Comparison of ENCODE assay signal across 16 cellular contexts in genomic region chr5:159917919-159918487, GRCh38. TPM values are rescaled to one million over a fixed set of nuclear protein-coding genes. Genes with fewer than 3 reads are reported as not detected.
A peak's percentile ranks its signal among the peaks of the same experiment; 100 is the strongest.
DNase-seq lines count a peak whose midpoint lies in the region; ATAC-seq, FAIRE-seq and TF ChIP-seq lines count a peak whose summit lies in the region.
"Had no signal": no experiment of that assay in that cellular context is flagged by ENCODE, and none has a peak within 500 bp of the region (broad histone marks: within the 10 kb centered on the region; RNA-seq: fewer than 3 reads in every experiment).

No MANE protein-coding gene starts in this region.

- TF ChIP-seq RAD21 in liver (IDR thresholded peaks at IDR 0.05) (peak in 1 of 2 donors; percentile 28), HepG2 (CRISPR knock-in tag; IDR thresholded peaks at IDR 0.05) (no peak), neural cell (conservative IDR thresholded peaks at IDR 0.05) (no peak)

- peak overlapping the region; percentile 76 to 79 for H3K27ac ChIP-seq in liver (ENCODE audit: low read depth in 1 of 2, low read length in 2 of 2)
- H3K27ac ChIP-seq in HepG2 (ENCODE audit: extremely low read length, insufficient read depth, low read length) = no peak overlapping the region
- H3K27ac ChIP-seq in neural cell (ENCODE audit: low read length) = no peak overlapping the region
- peak overlapping the region in 1 of 2 donors; percentile 75 for H3K27ac ChIP-seq in aorta (ENCODE audit: low read depth in 1 of 2, low read length in 2 of 2)

- POLR2A ChIA-PET in HepG2 (lab: Yijun Ruan, JAX) = no interaction called here

- no peak overlapping the region for H3K9ac ChIP-seq in liver (ENCODE audit: low read depth in 1 of 2, low read length in 2 of 2)
- no peak overlapping the region for H3K9ac ChIP-seq in HepG2 (ENCODE audit: insufficient read depth, low read depth, low read length)
- no peak overlapping the region for H3K9ac ChIP-seq in neural cell (ENCODE audit: low read length)

- BruUV-seq in HepG2 (replicated peaks; lab: Mats Ljungman, UMichigan) = no TSS peak

- DNase-seq in HepG2 (ENCODE audit: low spot score) (no peak), glomerular visceral epithelial cell (ENCODE audit: extremely low spot score) (peak; percentile 72), aorta (no peak), NCI-H2081 (lab: John Stamatoyannopoulos, UW) (no peak)
- no peak for DNase-seq in activated effector memory CD4-positive, alpha-beta T cell treated with Interleukin-2 at 50 U/mL for 16 hours
- no peak for DNase-seq in activated naive CD4-positive, alpha-beta T cell treated with Interleukin-2 at 50 U/mL for 16 hours
- DNase-seq: activated CD4-positive, alpha-beta T cell treated with anti-CD3 and anti-CD28 coated beads for 4 hours; activated T-cell treated with anti-CD3 and anti-CD28 coated beads, Interleukin-2, amount 50 U/mL, for 48 hours; amniotic stem cell; Caco-2; NCI-H2029; NCI-H748 treated with DMSO at 0.1 percent for 48 hours; T-helper 17 cell had no signal

- FAIRE-seq in HepG2 (lab: Jason Lieb, UNC) = no peak

- H3K4me1 ChIP-seq in liver (ENCODE audit: control insufficient read depth in 4 of 4, insufficient read depth in 4 of 4, low read length in 3 of 4) = peaks cover 7 to 45% (median 28%) of the 10 kb centered on the region in 4 donors
- H3K4me1 ChIP-seq in HepG2 (ENCODE audit: insufficient read depth, low read length) = no peaks in the 10 kb centered on the region
- peaks cover 5 to 6% of the 10 kb centered on the region in 2 donors for H3K4me1 ChIP-seq in aorta (ENCODE audit: control insufficient read depth in 1 of 2, insufficient read depth in 2 of 2, low read length in 2 of 2)
- H3K4me1 ChIP-seq: Caco-2 had no signal

- no peak overlapping the region for H3K4me2 ChIP-seq in HepG2 (ENCODE audit: low read depth, low read length)
- no peak overlapping the region for H3K4me2 ChIP-seq in neural cell (ENCODE audit: low read length)

- TF ChIP-seq CTCF in liver (IDR thresholded peaks at IDR 0.05; ENCODE audit: low read depth, low read length, missing input control) (no peak), HepG2 (CRISPR knock-in tag; IDR thresholded peaks at IDR 0.05) (no peak), neural cell (IDR thresholded peaks at IDR 0.05; ENCODE audit: poor library complexity, severe bottlenecking) (no peak)

- H3K4me3 ChIP-seq in liver (ENCODE audit: low read depth in 1 of 3, low read length in 3 of 3) = peak overlapping the region in 2 of 3 donors; percentile 33 to 65
- H3K4me3 ChIP-seq in HepG2 (replicated peaks in 1 of 3; ENCODE audit: insufficient read depth in 1 of 3, low read depth in 2 of 3, low read length in 3 of 3) = no peak overlapping the region
- peak overlapping the region; percentile 33 for H3K4me3 ChIP-seq in neural cell (ENCODE audit: low read length)
- peak overlapping the region; percentile 49 to 80 for H3K4me3 ChIP-seq in aorta (ENCODE audit: low read length in 2 of 2)

- in situ Hi-C loops in HepG2 (cut with HindIII; ENCODE audit: extremely low pct_ligation_motif_present, low pct_unique_long_range_greater_than_20kb) = loop anchor here (10.0 kb wide), 1 partner anchor 473 kb away; no protein-coding TSS in a partner anchor

- no peak for TF ChIP-seq EP300 in HepG2 (IDR thresholded peaks at IDR 0.05; ENCODE audit: low read depth in 2 of 2, low read length in 2 of 2)
- TF ChIP-seq EP300 in HepG2 (CRISPR knock-in tag; IDR thresholded peaks at IDR 0.05; ENCODE audit: borderline replicate concordance) = no peak
- no peak for TF ChIP-seq EP300 in neural cell (conservative IDR thresholded peaks at IDR 0.05; ENCODE audit: poor library complexity, severe bottlenecking)

- no peaks in the 10 kb centered on the region for H3K9me2 ChIP-seq in neural cell (ENCODE audit: insufficient read depth, low read length)

- WGBS in liver = 49% methylated on average over 14 of the region's 14 CpGs
- WGBS in HepG2 (ENCODE audit: low lambda C conversion rate) = 29% methylated on average over 14 of the region's 14 CpGs
- 54 to 71% methylated on average over 14 of the region's 14 CpGs for WGBS in aorta, 2 donors

- H3K27me3 ChIP-seq in liver (ENCODE audit: control insufficient read depth in 4 of 4, insufficient read depth in 4 of 4, low read length in 3 of 4) = no peaks in the 10 kb centered on the region
- peaks cover 2 to 47% of the 10 kb centered on the region in 2 experiments; a peak in 4 of 5 replicates for H3K27me3 ChIP-seq in HepG2 (ENCODE audit: control insufficient read depth in 1 of 2, insufficient read depth in 2 of 2, low read length in 2 of 2)
- peaks cover 17% of the 10 kb centered on the region for H3K27me3 ChIP-seq in neural cell (ENCODE audit: insufficient read depth, low read depth, low read length)
- no peaks in the 10 kb centered on the region for H3K27me3 ChIP-seq in aorta (ENCODE audit: control insufficient read depth in 1 of 2, insufficient read depth in 2 of 2, low read length in 1 of 2)

- H3K79me2 ChIP-seq in HepG2 (ENCODE audit: insufficient read depth, low read length) (no peaks in the 10 kb centered on the region), neural cell (replicated peaks; ENCODE audit: insufficient read depth, low read length) (no peaks in the 10 kb centered on the region)

- H3K36me3 ChIP-seq in liver (ENCODE audit: control insufficient read depth in 4 of 4, insufficient read depth in 3 of 4, low read depth in 1 of 4, low read length in 3 of 4) (no peaks in the 10 kb centered on the region), HepG2 (replicated peaks in 1 of 2; ENCODE audit: control insufficient read depth in 1 of 2, insufficient read depth in 2 of 2, low read length in 2 of 2) (no peaks in the 10 kb centered on the region), neural cell (ENCODE audit: insufficient read depth, low read length) (no peaks in the 10 kb centered on the region), aorta (ENCODE audit: control insufficient read depth in 1 of 2, insufficient read depth in 2 of 2, low read length in 1 of 2) (no peaks in the 10 kb centered on the region)

- H4K20me1 ChIP-seq in HepG2 (ENCODE audit: insufficient read depth, low read length) (no peaks in the 10 kb centered on the region), neural cell (ENCODE audit: insufficient read depth) (no peaks in the 10 kb centered on the region)

- TF ChIP-seq POLR2A in HepG2 (IDR thresholded peaks at IDR 0.05; ENCODE audit: insufficient read depth in 1 of 2, low read depth in 2 of 2, low read length in 2 of 2) = no peak

- no peak overlapping the region for H2AFZ ChIP-seq in HepG2 (ENCODE audit: low read length)
- H2AFZ ChIP-seq in neural cell (ENCODE audit: low read depth, low read length) = no peak overlapping the region

- ATAC-seq in HepG2 (no peak), aorta (ENCODE audit: low FRiP score) (no peak)
- ATAC-seq: stimulated activated memory B cell treated with anti-CD40 and anti-IgM and Interleukin-4, amounts not matched to agents 10 μg/mL and 1 μg/mL and 100 μg/mL, for 72 hours; T-helper 17 cell had no signal

- no peaks in the 10 kb centered on the region for H3F3A ChIP-seq in neural cell (ENCODE audit: insufficient read depth, low read length, poor library complexity, severe bottlenecking)

- H3K9me3 ChIP-seq in liver (ENCODE audit: control insufficient read depth in 4 of 4, low read length in 3 of 4) (no peaks in the 10 kb centered on the region), HepG2 (ENCODE audit: low read length) (no peaks in the 10 kb centered on the region), neural cell (ENCODE audit: low read length) (no peaks in the 10 kb centered on the region), aorta (ENCODE audit: control insufficient read depth, low read length) (no peaks in the 10 kb centered on the region)
- H3K9me3 ChIP-seq: Caco-2 had no signal

- intact Hi-C loops in HepG2 (cut with micrococcal nuclease; ENCODE audit: unreplicated experiment) = loop anchor here (10.0 kb wide), 1 partner anchor 403 kb away; no protein-coding TSS in a partner anchor
- intact Hi-C loops in aorta (cut with DNase I) = loop anchor here (2.0 to 10.0 kb wide), 8 partner anchors 54 to 476 kb away; no protein-coding TSS in a partner anchor

- CTCF ChIA-PET in HepG2 (lab: Yijun Ruan, JAX; ENCODE audit: low intra/inter-chr PET ratio, low total read pairs) = no interaction called here

TF ChIP-seq in liver, 16 proteins besides CTCF, POLR2A, EP300 and RAD21 (continues in another document):
- TF ChIP-seq RXRA (IDR thresholded peaks at IDR 0.05) = peak in 1 of 2 donors; percentile 6
- no peak for TF ChIP-seq FOXA1 (IDR thresholded peaks at IDR 0.05)

TF ChIP-seq in HepG2, 621 proteins besides CTCF, POLR2A, EP300 and RAD21 (continues in another document):
- no peak for TF ChIP-seq ZZZ3 (CRISPR knock-in tag; IDR thresholded peaks at IDR 0.05; ENCODE audit: borderline replicate concordance)

TF ChIP-seq in neural cell, 6 proteins besides CTCF, POLR2A, EP300 and RAD21 (continues in another document):
- TF ChIP-seq SMC3 (conservative IDR thresholded peaks at IDR 0.05; ENCODE audit: poor library complexity) (no peak), TAF1 (IDR thresholded peaks at IDR 0.05; ENCODE audit: low read depth) (no peak)

RNA-seq across cellular contexts. Expression of gene ADRA1B, which starts 1.7 kb away (rescaled TPM):
- total RNA-seq in liver (10 to 100 TPM in 1 of 2 donors, under 1 TPM in 1; 0.70 to 13.1 TPM), HepG2 (2016; rRNA removed; fragmentation: Illumina TruSeq; extraction: Trizol) (not detected in 2 replicates), aorta (10 to 100 TPM in 1 of 2 donors, 1 to 10 TPM in 1; 5.4 to 16.0 TPM)
- polyA plus RNA-seq in liver (10 to 100 TPM in 1 of 2 donors, 1 to 10 TPM in 1; 6.0 to 10.3 TPM), HepG2 (2011; rRNA removed) (not detected in 2 replicates), neural cell (1.1 and 1.4 TPM in 2 replicates), aorta (1 to 10 TPM; 3.8 to 8.0 TPM)
- not detected in 2 replicates for total RNA-seq in HepG2 (2016; cell fraction: cytosol; rRNA removed; fragmentation: Illumina TruSeq; extraction: Trizol; ENCODE audit: low read depth)
- total RNA-seq in HepG2 (2016; cell fraction: insoluble cytoplasmic fraction; rRNA removed; fragmentation: Illumina TruSeq; extraction: Trizol) = not detected in 2 replicates
- not detected in 2 replicates for total RNA-seq in HepG2 (2016; cell fraction: membrane; rRNA removed; fragmentation: Illumina TruSeq; extraction: Trizol)
- not detected in 2 replicates for total RNA-seq in HepG2 (2016; cell fraction: nucleus; rRNA removed; fragmentation: Illumina TruSeq; extraction: Trizol)
- not detected in 2 replicates for polyA plus RNA-seq in HepG2 (2011; cell fraction: cytosol; rRNA removed)
- polyA plus RNA-seq in HepG2 (2011; cell fraction: nucleus; rRNA removed) = not detected in 2 replicates
- polyA plus RNA-seq in HepG2 (2012) = not detected in 2 replicates
- polyA plus RNA-seq in HepG2 (2016; cell fraction: cytosol; fragmentation: Illumina TruSeq; extraction: Trizol; ENCODE audit: low read depth) = not detected in 2 replicates
- not detected in 2 replicates for polyA plus RNA-seq in HepG2 (2016; cell fraction: insoluble cytoplasmic fraction; fragmentation: Illumina TruSeq; extraction: Trizol; ENCODE audit: low read depth)
- polyA plus RNA-seq in HepG2 (2016; cell fraction: membrane; fragmentation: Illumina TruSeq; extraction: Trizol; ENCODE audit: low read depth) = not detected in 2 replicates
- not detected in 2 replicates for polyA plus RNA-seq in HepG2 (2016; cell fraction: nucleus; fragmentation: Illumina TruSeq; extraction: Trizol; ENCODE audit: insufficient read depth, low read depth)
- 0.14 TPM in 1 of 2 replicates, not detected in the other for polyA minus RNA-seq in HepG2 (2011; rRNA and poly(A)+ RNA removed; ENCODE audit: low replicate concordance)
- not detected in 2 replicates for polyA minus RNA-seq in HepG2 (2011; cell fraction: cytosol; rRNA and poly(A)+ RNA removed)
- not detected in 2 replicates for polyA minus RNA-seq in HepG2 (2011; cell fraction: nucleus; rRNA and poly(A)+ RNA removed)
- polyA minus RNA-seq in neural cell = 1.5 and 2.1 TPM in 2 replicates
- total RNA-seq: Caco-2, T-helper 17 cell had no signal

Comparison
In these comparisons a context has a peak if more than half of its experiments do, and no peak if none do; other contexts are left out.
1. H3K27ac ChIP-seq: peak in liver (2 of 2); none in HepG2 (single experiment) and neural cell (single experiment).
2. H3K4me3 ChIP-seq: peak in liver (2 of 3), neural cell (single experiment) and aorta (2 of 2); none in HepG2 (0 of 3).